9 cellular contexts compared by ENCODE assay signal in the genomic region with DNA sequence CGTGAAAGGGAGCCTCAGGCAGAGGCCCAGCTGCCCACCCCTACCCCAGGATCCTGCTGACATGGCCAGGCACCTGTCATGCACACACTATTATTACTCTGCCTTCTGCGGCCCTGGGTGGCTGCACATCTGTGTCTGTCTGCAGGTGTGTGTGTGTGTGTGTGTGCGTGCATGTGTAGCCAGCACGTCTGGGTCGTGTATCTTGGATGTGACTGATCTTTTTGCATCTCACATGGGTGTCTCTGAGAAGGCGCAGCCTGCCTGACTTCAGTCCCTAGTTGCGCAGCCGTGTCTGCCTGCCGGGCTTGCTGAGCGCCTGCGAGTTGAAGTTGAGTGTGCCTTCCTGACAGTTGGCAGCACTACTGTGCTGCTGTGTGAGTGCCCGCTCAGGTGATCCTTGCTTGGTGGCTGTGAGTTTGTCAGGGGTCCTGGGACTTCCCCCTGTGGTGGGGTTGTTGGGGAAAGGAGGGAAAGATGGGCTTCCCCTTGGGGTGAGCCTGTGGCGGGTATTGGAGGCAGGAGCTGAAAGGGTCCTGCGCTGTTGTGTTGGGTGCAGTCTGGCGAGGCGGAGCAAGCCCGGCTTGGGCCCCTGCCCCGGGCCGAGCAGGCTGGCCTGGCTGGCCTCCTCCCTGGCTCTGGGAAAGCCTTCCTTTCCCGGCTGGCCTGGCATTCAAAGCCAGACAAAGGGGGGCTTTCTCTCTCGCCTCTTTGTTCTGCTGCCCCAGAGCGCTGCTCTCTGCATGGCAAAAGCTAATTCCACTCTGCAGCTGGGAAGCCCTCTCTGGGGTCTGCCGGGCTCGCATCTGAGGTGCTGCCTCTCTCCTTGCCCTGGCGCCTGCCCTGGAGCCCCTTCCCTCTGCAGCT. TPM values are rescaled to one million over a fixed set of nuclear protein-coding genes. Genes with fewer than 3 reads are reported as not detected.
DNase-seq lines count a peak whose midpoint lies in the region; ATAC-seq and TF ChIP-seq lines count a peak whose summit lies in the region.
"Had no signal": no experiment of that assay in that cellular context is flagged by ENCODE, and none has a peak within 500 bp of the region (broad histone marks: within the 10 kb centered on the region; RNA-seq: fewer than 3 reads in every experiment).

No MANE protein-coding gene starts in this region.

- peaks cover 48% of the 10 kb centered on the region for H3K9me1 ChIP-seq in IMR-90 (ENCODE audit: insufficient read depth, low read length)

- H2BK5ac ChIP-seq in IMR-90 (ENCODE audit: low read depth, low read length, poor library complexity, severe bottlenecking) = peak overlapping the region; percentile 15

- no peaks in the 10 kb centered on the region for H3K9me3 ChIP-seq in IMR-90 (ENCODE audit: control insufficient read depth, insufficient read depth, low read length)
- H3K9me3 ChIP-seq in Caco-2 = no peaks in the 10 kb centered on the region
- H3K9me3 ChIP-seq: mucosa of descending colon had no signal

- H3K36me3 ChIP-seq in IMR-90 (ENCODE audit: control insufficient read depth, insufficient read depth, low read length) (peaks cover 39% of the 10 kb centered on the region), Caco-2 (ENCODE audit: control insufficient read depth, insufficient read depth, low read length) (peaks cover 3% of the 10 kb centered on the region)

- DNase-seq in IMR-90 (no peak), immature natural killer cell (no peak), NCI-H1417 treated with DMSO at 0.1 percent for 48 hours (lab: John Stamatoyannopoulos, UW) (no peak), NCI-H1048 (lab: John Stamatoyannopoulos, UW) (no peak), Caco-2 (no peak)

- H3K14ac ChIP-seq in IMR-90 (replicated peaks; ENCODE audit: low read depth, low read length) = peak overlapping the region; percentile 61; the same call in 1 of the 2 replicates

- POLR2A ChIA-PET in IMR-90 (lab: Charles Lee; ENCODE audit: unreplicated experiment) = no interaction called here
- POLR2A ChIA-PET in Caco-2 (lab: Charles Lee) = no interaction called here

- no peak for TF ChIP-seq POLR2A in IMR-90 (IDR thresholded peaks at IDR 0.05; ENCODE audit: low read depth, low read length)

- intact Hi-C loops in IMR-90 (cut with micrococcal nuclease) (loop anchor here (10.0 kb wide), 1 partner anchor 254 kb away; a partner anchor contains a TSS), Caco-2 (cut with micrococcal nuclease; ENCODE audit: unreplicated experiment) (no loop called here)

- no peak overlapping the region for H2BK15ac ChIP-seq in IMR-90 (ENCODE audit: low read depth, low read length)

- no peak overlapping the region for H2BK20ac ChIP-seq in IMR-90 (ENCODE audit: low read depth, low read length)

- peak overlapping the region in 1 of 2 experiments; percentile 8; a peak in 1 of 4 replicates for H4K8ac ChIP-seq in IMR-90 (ENCODE audit: low read depth in 2 of 2, low read length in 2 of 2)

- H2BK120ac ChIP-seq in IMR-90 (ENCODE audit: low read depth, low read length) = no peak overlapping the region; the same call in 1 of the 2 replicates

- peak overlapping the region; percentile 37; the same call in 1 of the 2 replicates for H3K4ac ChIP-seq in IMR-90 (ENCODE audit: low read depth, low read length)

- H3K4me2 ChIP-seq in IMR-90 (ENCODE audit: low read depth, low read length) = peak overlapping the region; percentile 81

- H3K9me3 Mint-ChIP-seq in immature natural killer cell (no peaks in the 10 kb centered on the region), Caco-2 (ENCODE audit: unreplicated experiment) (no peaks in the 10 kb centered on the region)
- no peaks in the 10 kb centered on the region for H3K9me3 Mint-ChIP-seq in stimulated activated memory B cell treated with anti-CD40 and anti-IgM and Interleukin-4, amounts not matched to agents 10 μg/mL and 1 μg/mL and 100 μg/mL, for 72 hours

- H4K5ac ChIP-seq in IMR-90 (ENCODE audit: low read depth, low read length) = no peak overlapping the region

- H3K56ac ChIP-seq in IMR-90 (ENCODE audit: extremely low read depth, insufficient read depth, low read length) = no peak overlapping the region

- H4K91ac ChIP-seq in IMR-90 (ENCODE audit: insufficient read depth, low read depth, low read length) = peak overlapping the region; percentile 25; the same call in 1 of the 2 replicates

- in situ Hi-C loops in IMR-90 (cut with MboI; ENCODE audit: low sequenced_read_pairs) = no loop called here

- TF ChIP-seq CTCF in IMR-90 (conservative IDR thresholded peaks at IDR 0.05; ENCODE audit: low read depth, low read length) = no peak
- no peak for TF ChIP-seq CTCF in Caco-2 (IDR thresholded peaks at IDR 0.05; ENCODE audit: insufficient read depth in 1 of 2, low read depth in 1 of 2, low read length in 1 of 2, severe bottlenecking in 1 of 2, unreplicated experiment in 1 of 2)

- H2AK9ac ChIP-seq in IMR-90 (replicated peaks; ENCODE audit: low read depth, low read length, poor library complexity) = peak overlapping the region; percentile 89

- BruUV-seq in IMR-90 (replicated peaks; lab: Mats Ljungman, UMichigan) (no TSS peak), Caco-2 (replicated peaks; lab: Mats Ljungman, UMichigan) (no TSS peak)

- CTCF ChIA-PET in IMR-90 (lab: Yijun Ruan, JAX) (no interaction called here), Caco-2 (lab: Charles Lee) (no interaction called here)

- peaks cover 8 to 83% of the 10 kb centered on the region in 2 experiments; a peak in 3 of 4 replicates for H3K79me1 ChIP-seq in IMR-90 (ENCODE audit: low read depth in 1 of 2, low read length in 2 of 2)

- dilution Hi-C loops in IMR-90 (cut with HindIII; ENCODE audit: low sequenced_read_pairs, unreplicated experiment) = no loop called here

- H3K36me3 Mint-ChIP-seq in immature natural killer cell (peaks cover 0 to 4% (median 0%) of the 10 kb centered on the region in 3 donors), Caco-2 (ENCODE audit: insufficient read depth, unreplicated experiment) (peaks cover 12% of the 10 kb centered on the region)
- H3K36me3 Mint-ChIP-seq in stimulated activated memory B cell treated with anti-CD40 and anti-IgM and Interleukin-4, amounts not matched to agents 10 μg/mL and 1 μg/mL and 100 μg/mL, for 72 hours = peaks cover 38% of the 10 kb centered on the region

- H3K27ac ChIP-seq in IMR-90 (ENCODE audit: insufficient read depth, low read length) (peak overlapping the region; percentile 38), angular gyrus (ENCODE audit: low read depth, low read length) (peak overlapping the region; percentile 93)

- ATAC-seq in IMR-90 (ENCODE audit: low read depth) = no peak
- no peak for ATAC-seq in stimulated activated memory B cell treated with anti-CD40 and anti-IgM and Interleukin-4, amounts not matched to agents 10 μg/mL and 1 μg/mL and 100 μg/mL, for 72 hours
- ATAC-seq in HG03378 (IDR thresholded peaks at IDR 0.05; ENCODE audit: unreplicated experiment) = no peak
- ATAC-seq: mucosa of descending colon had no signal

- WGBS in IMR-90 (ENCODE audit: extremely low coverage in 2 of 2, insufficient read length in 1 of 2), 2 experiments = 37% methylated on average over 11 of the region's 25 CpGs; no CpG with 5 or more reads in 1 of the 2 experiments

- peak overlapping the region; percentile 32 for H3K9ac ChIP-seq in IMR-90 (ENCODE audit: low read depth, low read length)

- H2AK5ac ChIP-seq in IMR-90 (ENCODE audit: low read depth, low read length) = peak overlapping the region; percentile 44

- H3K27me3 ChIP-seq in IMR-90 (ENCODE audit: control insufficient read depth, insufficient read depth, low read length) (no peaks in the 10 kb centered on the region), Caco-2 (replicated peaks; ENCODE audit: control insufficient read depth, insufficient read depth, low read length) (no peaks in the 10 kb centered on the region)

- peak overlapping the region; percentile 83 for H3K23ac ChIP-seq in IMR-90 (ENCODE audit: low read depth, low read length)

- H3K4me3 ChIP-seq in IMR-90 (ENCODE audit: insufficient read depth, low read depth, low read length) (peak overlapping the region; percentile 15), Caco-2 (ENCODE audit: low read depth, low read length) (no peak overlapping the region)
- H3K4me3 ChIP-seq: mucosa of descending colon had no signal

- peak overlapping the region; percentile 26 for H2AFZ ChIP-seq in IMR-90 (replicated peaks; ENCODE audit: low read length, poor library complexity)

- peak overlapping the region; percentile 93 to 99 (median 95) for H3K27ac Mint-ChIP-seq in immature natural killer cell
- H3K27ac Mint-ChIP-seq in stimulated activated memory B cell treated with anti-CD40 and anti-IgM and Interleukin-4, amounts not matched to agents 10 μg/mL and 1 μg/mL and 100 μg/mL, for 72 hours = peak overlapping the region; percentile 96
- no peak overlapping the region for H3K27ac Mint-ChIP-seq in Caco-2 (ENCODE audit: unreplicated experiment)

- H3K4me1 Mint-ChIP-seq in immature natural killer cell (peaks cover 80 to 82% of the 10 kb centered on the region in 2 donors), Caco-2 (ENCODE audit: low read depth, unreplicated experiment) (peaks cover 11% of the 10 kb centered on the region)
- H3K4me1 Mint-ChIP-seq in stimulated activated memory B cell treated with anti-CD40 and anti-IgM and Interleukin-4, amounts not matched to agents 10 μg/mL and 1 μg/mL and 100 μg/mL, for 72 hours = peaks cover 83% of the 10 kb centered on the region

- H3K4me3 Mint-ChIP-seq in immature natural killer cell (peak overlapping the region; percentile 91 to 97 (median 92)), Caco-2 (ENCODE audit: unreplicated experiment) (no peak overlapping the region)
- peak overlapping the region; percentile 99 for H3K4me3 Mint-ChIP-seq in stimulated activated memory B cell treated with anti-CD40 and anti-IgM and Interleukin-4, amounts not matched to agents 10 μg/mL and 1 μg/mL and 100 μg/mL, for 72 hours

- peaks cover 11 to 26% (median 20%) of the 10 kb centered on the region in 3 donors for H3K27me3 Mint-ChIP-seq in immature natural killer cell (ENCODE audit: low read depth in 3 of 3)
- no peaks in the 10 kb centered on the region for H3K27me3 Mint-ChIP-seq in stimulated activated memory B cell treated with anti-CD40 and anti-IgM and Interleukin-4, amounts not matched to agents 10 μg/mL and 1 μg/mL and 100 μg/mL, for 72 hours
- H3K27me3 Mint-ChIP-seq in Caco-2 (ENCODE audit: insufficient read depth, unreplicated experiment) = no peaks in the 10 kb centered on the region

- TF ChIP-seq RAD21 in IMR-90 (IDR thresholded peaks at IDR 0.05; ENCODE audit: low read length) = no peak

- H4K20me1 ChIP-seq in IMR-90 (ENCODE audit: insufficient read depth, low read length) = peaks cover 97% of the 10 kb centered on the region

- H3K18ac ChIP-seq in IMR-90 (ENCODE audit: low read depth, low read length) = no peak overlapping the region

- H3K4me1 ChIP-seq in IMR-90 (ENCODE audit: control insufficient read depth, insufficient read depth, low read length) (peaks cover 40% of the 10 kb centered on the region), Caco-2 (peaks cover 11% of the 10 kb centered on the region)

TF ChIP-seq in IMR-90, 13 proteins besides CTCF, POLR2A, EP300 and RAD21 (continues in another document):
- TF ChIP-seq CEBPB (IDR thresholded peaks at IDR 0.05; ENCODE audit: low read depth, low read length) = no peak

RNA-seq across cellular contexts. Expression of a gene that starts 4.8 kb away (rescaled TPM):
- total RNA-seq in IMR-90 (2012; rRNA removed) = 25.5 and 30.0 TPM in 2 replicates
- 124 and 126 TPM in 2 replicates for polyA plus RNA-seq in IMR-90 (2012; rRNA removed)
- polyA plus RNA-seq in IMR-90 (2012; cell fraction: cytosol; rRNA removed) = 102 and 174 TPM in 2 replicates
- polyA plus RNA-seq in IMR-90 (2012; cell fraction: nucleus; rRNA removed; ENCODE audit: low replicate concordance) = 82.9 and 135 TPM in 2 replicates
- 10 to 100 TPM; 30.5 to 78.8 (median 39.2) TPM for polyA plus RNA-seq in immature natural killer cell
- total RNA-seq in Caco-2 (2022) = 40.9 and 44.4 TPM in 2 replicates
